ENCODE assay signal across 18 cellular contexts in genomic region chr11:133900176-133901105, GRCh38. TPM values are rescaled to one million over a fixed set of nuclear protein-coding genes. Genes with fewer than 3 reads are reported as not detected.
"Had no signal": no experiment of that assay in that cellular context is flagged by ENCODE, and none has a peak within 500 bp of the region (broad histone marks: within the 10 kb centered on the region; RNA-seq: fewer than 3 reads in every experiment).

No MANE protein-coding gene starts in this region.

- H3K4me1 Mint-ChIP-seq: activated naive CD8-positive, alpha-beta T cell treated with anti-CD3 and anti-CD28 coated beads for 36 hours; natural killer cell had no signal

- H3K27ac Mint-ChIP-seq: activated naive CD8-positive, alpha-beta T cell treated with anti-CD3 and anti-CD28 coated beads for 36 hours; activated T-helper 1 cell treated with anti-CD3 and anti-CD28 coated beads, Interleukin-12 subunit alpha, Interleukin-12 subunit beta, Interleukin-2, Interleukin-4 antibody, amounts not matched to agents 30 ng/mL and 10 ng/mL and 1 ng/mL, durations not matched to agents 14 hours and 24 hours and 36 hours; natural killer cell; T-helper 2 cell treated with Interferon-gamma antibody and Interleukin-4, amounts not matched to agents 5 μg/mL and 100 μg/mL, for 36 hours had no signal

- H3K9me3 Mint-ChIP-seq: activated naive CD8-positive, alpha-beta T cell treated with anti-CD3 and anti-CD28 coated beads for 36 hours; activated T-helper 1 cell treated with anti-CD3 and anti-CD28 coated beads, Interleukin-12 subunit alpha, Interleukin-12 subunit beta, Interleukin-2, Interleukin-4 antibody, amounts not matched to agents 30 ng/mL and 10 ng/mL and 1 ng/mL, durations not matched to agents 14 hours and 24 hours and 36 hours; natural killer cell; T-helper 2 cell treated with Interferon-gamma antibody and Interleukin-4, amounts not matched to agents 5 μg/mL and 100 μg/mL, for 36 hours had no signal

- H3K36me3 Mint-ChIP-seq: activated naive CD8-positive, alpha-beta T cell treated with anti-CD3 and anti-CD28 coated beads for 36 hours; natural killer cell had no signal

- H3K27me3 Mint-ChIP-seq: activated naive CD8-positive, alpha-beta T cell treated with anti-CD3 and anti-CD28 coated beads for 36 hours had no signal

- H3K4me3 Mint-ChIP-seq: activated naive CD8-positive, alpha-beta T cell treated with anti-CD3 and anti-CD28 coated beads for 36 hours; activated T-helper 1 cell treated with anti-CD3 and anti-CD28 coated beads, Interleukin-12 subunit alpha, Interleukin-12 subunit beta, Interleukin-2, Interleukin-4 antibody, amounts not matched to agents 30 ng/mL and 10 ng/mL and 1 ng/mL, durations not matched to agents 14 hours and 24 hours and 36 hours; natural killer cell; T-helper 2 cell treated with Interferon-gamma antibody and Interleukin-4, amounts not matched to agents 5 μg/mL and 100 μg/mL, for 36 hours had no signal

- ATAC-seq: activated CD4-positive, CD25-positive, alpha-beta regulatory T cell treated with anti-CD3 and anti-CD28 coated beads, Interleukin-2, amount 50 U/mL, for 24 hours; gastrocnemius medialis; left lung; natural killer cell; upper lobe of right lung had no signal

- DNase-seq: activated CD4-positive, alpha-beta T cell treated with anti-CD3 and anti-CD28 coated beads, Interleukin-2, amount 50 U/mL, for 1 hour; activated naive CD8-positive, alpha-beta T cell treated with anti-CD3 and anti-CD28 coated beads for 36 hours; erythroblast; gastrocnemius medialis; natural killer cell; retina; stimulated activated CD4-positive, alpha-beta T cell treated with anti-CD3 and anti-CD28 coated beads, Interleukin-15, amount 100 ng/mL, for 24 hours; stimulated activated CD4-positive, alpha-beta T cell treated with anti-CD3 and anti-CD28 coated beads, Interleukin-4, amount 100 ng/mL, for 1 hour; stimulated activated naive CD4-positive, alpha-beta T cell treated with Interleukin-2 at 50 U/mL for 16 hours; upper lobe of right lung had no signal

RNA-seq across cellular contexts. Expression of gene SPATA19, which starts 55.1 kb away (rescaled TPM):
- total RNA-seq: activated naive CD8-positive, alpha-beta T cell treated with anti-CD3 and anti-CD28 coated beads for 36 hours; activated T-helper 1 cell treated with anti-CD3 and anti-CD28 coated beads, Interleukin-12 subunit alpha, Interleukin-12 subunit beta, Interleukin-2, Interleukin-4 antibody, amounts not matched to agents 30 ng/mL and 10 ng/mL and 1 ng/mL, durations not matched to agents 14 hours and 24 hours and 36 hours; aorta; gastrocnemius medialis; hepatocyte; left lung; natural killer cell; SJSA1; skeletal muscle tissue; upper lobe of right lung had no signal

RNA-seq across cellular contexts. Expression of gene IGSF9B, which starts 56.3 kb away (rescaled TPM):
- total RNA-seq: SJSA1 had no signal
